1 cellular context compared by ENCODE assay signal in genomic region chr5:134648425-134649162, GRCh38.
TF ChIP-seq lines count a peak whose summit lies in the region.

Gene SEC24A (plus strand): TSS chr5:134648785. CDS start chr5:134649077, 292 bp downstream.

TF ChIP-seq in HepG2, 621 proteins besides CTCF, POLR2A, EP300 and RAD21 (continued from another document and continues in another):
- TF ChIP-seq ZNF318 (CRISPR knock-in tag; IDR thresholded peaks at IDR 0.05) (peak; percentile 80; the same call in 1 of the 2 replicates), ZSCAN12 (CRISPR knock-in tag; IDR thresholded peaks at IDR 0.05) (peak; percentile 85; the same call in 1 of the 2 replicates), LBX2 (CRISPR knock-in tag; IDR thresholded peaks at IDR 0.05; ENCODE audit: borderline replicate concordance) (peak; percentile 45; the same call in 1 of the 2 replicates), SKI (IDR thresholded peaks at IDR 0.05; ENCODE audit: partially characterized antibody) (peak; percentile 87), DR1 (CRISPR knock-in tag; IDR thresholded peaks at IDR 0.05) (peak; percentile 58), ZNF292 (CRISPR knock-in tag; IDR thresholded peaks at IDR 0.05; ENCODE audit: borderline replicate concordance, low read depth) (peak; percentile 51; the same call in 1 of the 2 replicates), DBP (CRISPR knock-in tag; IDR thresholded peaks at IDR 0.05; ENCODE audit: not compliant biosample characterization) (no peak), ZNF33B (CRISPR knock-in tag; IDR thresholded peaks at IDR 0.05) (0 out of 2 replicates have a peak, but pooled peaks have one; percentile 74), NR2C2 (CRISPR knock-in tag; IDR thresholded peaks at IDR 0.05; ENCODE audit: borderline replicate concordance) (peak; percentile 87), GMEB1 (CRISPR knock-in tag; IDR thresholded peaks at IDR 0.05; ENCODE audit: borderline replicate concordance) (peak; percentile 85), NCOA5 (CRISPR knock-in tag; IDR thresholded peaks at IDR 0.05) (no peak), ZBTB8A (CRISPR knock-in tag; IDR thresholded peaks at IDR 0.05; ENCODE audit: borderline replicate concordance, low read depth) (peak; percentile 89; the same call in 1 of the 2 replicates), GABPA (IDR thresholded peaks at IDR 0.05; ENCODE audit: low read depth, low read length) (peak; percentile 87), GABPA (CRISPR knock-in tag; IDR thresholded peaks at IDR 0.05; ENCODE audit: low read depth) (peak; percentile 95), ZNF746 (CRISPR knock-in tag; IDR thresholded peaks at IDR 0.05) (peak; percentile 25; the same call in 1 of the 2 replicates), GATA4 (IDR thresholded peaks at IDR 0.05; ENCODE audit: borderline replicate concordance, low read depth) (no peak), KDM1A (CRISPR knock-in tag; IDR thresholded peaks at IDR 0.05) (no peak), FOXK1 (CRISPR knock-in tag; IDR thresholded peaks at IDR 0.05; ENCODE audit: borderline replicate concordance, low read depth) (peak; percentile 86; the same call in 1 of the 2 replicates), FOXA3 (CRISPR knock-in tag; IDR thresholded peaks at IDR 0.05) (peak; percentile 64), ZNF691 (CRISPR knock-in tag; IDR thresholded peaks at IDR 0.05; ENCODE audit: borderline replicate concordance, low read depth) (peak; percentile 94; the same call in 1 of the 2 replicates), ZNF326 (CRISPR knock-in tag; IDR thresholded peaks at IDR 0.05; ENCODE audit: borderline replicate concordance) (no peak), ZNF558 (CRISPR knock-in tag; IDR thresholded peaks at IDR 0.05; ENCODE audit: borderline replicate concordance) (peak; percentile 36; the same call in 1 of the 2 replicates), SOX6 (IDR thresholded peaks at IDR 0.05) (no peak), SOX6 (CRISPR knock-in tag; IDR thresholded peaks at IDR 0.05) (peak; percentile 80), TRAFD1 (CRISPR knock-in tag; IDR thresholded peaks at IDR 0.05; ENCODE audit: borderline replicate concordance) (no peak), PPARG (CRISPR knock-in tag; conservative IDR thresholded peaks at IDR 0.05) (peak; percentile 76), NFIB (CRISPR knock-in tag; IDR thresholded peaks at IDR 0.05; ENCODE audit: borderline replicate concordance) (no peak), ZNF441 (CRISPR knock-in tag; IDR thresholded peaks at IDR 0.05; ENCODE audit: borderline replicate concordance) (peak; percentile 73), DNMT3B (CRISPR knock-in tag; conservative IDR thresholded peaks at IDR 0.05) (no peak), MTF1 (CRISPR knock-in tag; IDR thresholded peaks at IDR 0.05) (no peak), BRD4 (CRISPR knock-in tag; IDR thresholded peaks at IDR 0.05) (peak; percentile 56; the same call in 1 of the 2 replicates), SRSF1 (optimal IDR thresholded peaks at IDR 0.05; ENCODE audit: low read depth, low read length) (no peak), ZNF121 (CRISPR knock-in tag; IDR thresholded peaks at IDR 0.05) (0 out of 2 replicates have a peak, but pooled peaks have one; percentile 57), SNAPC4 (CRISPR knock-in tag; IDR thresholded peaks at IDR 0.05) (no peak), NRL (CRISPR knock-in tag; IDR thresholded peaks at IDR 0.05; ENCODE audit: borderline replicate concordance) (peak; percentile 65; the same call in 1 of the 2 replicates), CBX5 (CRISPR knock-in tag; IDR thresholded peaks at IDR 0.05; ENCODE audit: borderline replicate concordance) (peak; percentile 94), ZNF20 (CRISPR knock-in tag; IDR thresholded peaks at IDR 0.05) (no peak), ZNF572 (CRISPR knock-in tag; IDR thresholded peaks at IDR 0.05) (peak; percentile 71; the same call in 1 of the 2 replicates), ZNF776 (CRISPR knock-in tag; IDR thresholded peaks at IDR 0.05) (peak; percentile 77; the same call in 1 of the 2 replicates), KMT2A (CRISPR knock-in tag; IDR thresholded peaks at IDR 0.05) (peak; percentile 88; the same call in 1 of the 2 replicates), CEBPB (IDR thresholded peaks at IDR 0.05; ENCODE audit: borderline replicate concordance, low read depth, low read length) (peak; percentile 55; the same call in 1 of the 2 replicates), MIER3 (CRISPR knock-in tag; IDR thresholded peaks at IDR 0.05; ENCODE audit: borderline replicate concordance) (peak; percentile 85; the same call in 1 of the 2 replicates), ZBTB7B (CRISPR knock-in tag; IDR thresholded peaks at IDR 0.05) (peak; percentile 55; the same call in 1 of the 2 replicates), ZSCAN21 (CRISPR knock-in tag; IDR thresholded peaks at IDR 0.05; ENCODE audit: borderline replicate concordance) (peak; percentile 93; the same call in 1 of the 2 replicates), CBFB (CRISPR knock-in tag; IDR thresholded peaks at IDR 0.05) (peak; percentile 57; the same call in 1 of the 2 replicates), CHD2 (IDR thresholded peaks at IDR 0.05; ENCODE audit: low read depth, low read length) (peak; percentile 45; the same call in 1 of the 2 replicates), SCMH1 (CRISPR knock-in tag; IDR thresholded peaks at IDR 0.05; ENCODE audit: borderline replicate concordance) (no peak), RXRA (CRISPR knock-in tag; IDR thresholded peaks at IDR 0.05) (peak; percentile 94)
